ENCODE assay signal across 1 cellular context in genomic region chr1:214259353-214259982, GRCh38.
TF ChIP-seq lines count a peak whose summit lies in the region.

No MANE protein-coding gene starts in this region.

TF ChIP-seq in GM12878, 131 proteins besides CTCF, POLR2A, EP300 and RAD21 (continued from another document):
- TF ChIP-seq RUNX3 (IDR thresholded peaks at IDR 0.05; ENCODE audit: low read length) (peak; percentile 56; the same call in 1 of the 2 replicates), GABPA (IDR thresholded peaks at IDR 0.05; ENCODE audit: low read depth) (0 out of 2 replicates have a peak, but pooled peaks have one; percentile 14)
